Comparison of ENCODE assay signal across 10 cellular contexts in the genomic region with DNA sequence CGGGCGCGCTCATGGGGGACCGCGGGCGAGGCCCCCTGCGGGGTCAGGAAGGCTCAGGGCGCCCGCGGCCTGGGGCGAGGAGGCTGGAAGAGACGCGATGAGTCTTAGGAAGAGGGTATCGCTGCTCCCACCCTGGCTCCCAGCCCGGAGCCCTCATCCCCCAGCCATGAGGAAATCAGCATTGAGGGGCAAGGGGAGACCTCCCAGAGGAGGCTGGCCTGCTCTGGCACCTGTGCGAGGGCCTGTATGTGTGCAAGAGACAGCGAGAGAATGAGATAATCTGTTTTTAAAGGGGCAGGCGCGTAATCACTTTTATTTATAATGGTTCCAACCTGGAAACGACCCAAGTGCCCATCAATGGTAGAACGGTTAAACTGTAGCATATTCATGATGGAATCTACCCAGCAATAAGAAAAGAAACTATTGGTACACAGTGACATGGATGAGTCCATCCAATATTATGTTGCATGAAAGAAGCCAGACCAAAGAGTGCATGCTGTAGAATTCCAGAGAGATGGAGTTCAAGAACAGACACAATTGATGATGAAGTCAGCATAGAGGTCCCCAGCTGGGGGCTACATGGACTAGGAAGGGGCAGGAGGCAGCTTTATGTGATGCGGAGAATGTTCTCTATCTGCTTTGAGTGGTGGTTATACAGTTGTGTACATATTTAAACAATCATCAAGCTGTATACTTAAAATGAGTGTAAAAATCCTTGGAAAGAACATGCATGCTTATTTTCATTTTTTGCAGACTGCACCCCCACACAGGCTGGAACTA. TPM values are rescaled to one million over a fixed set of nuclear protein-coding genes. Genes with fewer than 3 reads are reported as not detected.
DNase-seq lines count a peak whose midpoint lies in the region; FAIRE-seq and TF ChIP-seq lines count a peak whose summit lies in the region.
"Had no signal": no experiment of that assay in that cellular context is flagged by ENCODE, and none has a peak within 500 bp of the region (broad histone marks: within the 10 kb centered on the region; RNA-seq: fewer than 3 reads in every experiment).

No MANE protein-coding gene starts in this region.

- peaks cover 84% of the 10 kb centered on the region for H3K79me2 ChIP-seq in DOHH2 (ENCODE audit: control insufficient read depth, low read length)

- H3K9me3 ChIP-seq in DOHH2 (ENCODE audit: control insufficient read depth, insufficient read depth, low read length) (no peaks in the 10 kb centered on the region), HEK293 (ENCODE audit: control insufficient read depth, insufficient read depth, low read depth, low read length) (no peaks in the 10 kb centered on the region), mononuclear cell (ENCODE audit: low read depth, low read length) (no peaks in the 10 kb centered on the region)

- H3K27ac ChIP-seq in DOHH2 (ENCODE audit: low read depth, low read length) (no peak overlapping the region), HEK293 (ENCODE audit: extremely low read depth, low read depth, low read length) (peak overlapping the region; percentile 53; the same call in 1 of the 2 replicates)

- no peaks in the 10 kb centered on the region for H3K9me3 Mint-ChIP-seq in activated T-helper 2 cell treated with anti-CD3 and anti-CD28 coated beads, Interferon-gamma antibody, Interleukin-2, Interleukin-4, amounts not matched to agents 10 μg/mL and 5 μg/mL and 100 μg/mL, durations not matched to agents 14 hours and 24 hours and 36 hours

- no peaks in the 10 kb centered on the region; the same call in 1 of the 2 replicates for H3F3A ChIP-seq in DOHH2 (ENCODE audit: control insufficient read depth, insufficient read depth)

- H3K4me3 Mint-ChIP-seq in activated T-helper 2 cell treated with anti-CD3 and anti-CD28 coated beads, Interferon-gamma antibody, Interleukin-2, Interleukin-4, amounts not matched to agents 10 μg/mL and 5 μg/mL and 100 μg/mL, durations not matched to agents 14 hours and 24 hours and 36 hours (ENCODE audit: low read depth) = peak overlapping the region; percentile 37

- H3K27me3 Mint-ChIP-seq in activated T-helper 2 cell treated with anti-CD3 and anti-CD28 coated beads, Interferon-gamma antibody, Interleukin-2, Interleukin-4, amounts not matched to agents 10 μg/mL and 5 μg/mL and 100 μg/mL, durations not matched to agents 14 hours and 24 hours and 36 hours (ENCODE audit: low read depth) = no peaks in the 10 kb centered on the region

- POLR2A ChIA-PET in HEK293 (lab: Yijun Ruan, JAX) = no interaction called here

- H3K4me2 ChIP-seq in DOHH2 (ENCODE audit: low read length) = peak overlapping the region; percentile 44

- H3K4me1 Mint-ChIP-seq in activated T-helper 2 cell treated with anti-CD3 and anti-CD28 coated beads, Interferon-gamma antibody, Interleukin-2, Interleukin-4, amounts not matched to agents 10 μg/mL and 5 μg/mL and 100 μg/mL, durations not matched to agents 14 hours and 24 hours and 36 hours (ENCODE audit: low read depth) = peaks cover 11% of the 10 kb centered on the region

- CTCF ChIA-PET in HEK293 (lab: Yijun Ruan, JAX) = interaction anchor here (2.3 kb wide), 1 partner anchor 20 kb away, joined by 10 read pairs; no protein-coding TSS in a partner anchor

- H3K4me1 ChIP-seq in DOHH2 (ENCODE audit: control insufficient read depth, low read length) = peaks cover 5% of the 10 kb centered on the region
- peaks cover 4% of the 10 kb centered on the region; the same call in 1 of the 2 replicates for H3K4me1 ChIP-seq in HEK293 (ENCODE audit: control insufficient read depth, insufficient read depth, low read length)
- H3K4me1 ChIP-seq in mononuclear cell (ENCODE audit: insufficient read depth, low read length) = peaks cover 10% of the 10 kb centered on the region

- intact Hi-C loops in activated T-helper 2 cell treated with anti-CD3 and anti-CD28 coated beads, Interferon-gamma antibody, Interleukin-2, Interleukin-4, amounts not matched to agents 10 μg/mL and 5 μg/mL and 100 μg/mL, durations not matched to agents 14 hours and 24 hours and 36 hours (cut with micrococcal nuclease) = loop anchor here (2.0 kb wide), 1 partner anchor 35 kb away; a partner anchor contains a TSS

- no peak for FAIRE-seq in H54 (lab: Jason Lieb, UNC)
- FAIRE-seq: small intestine had no signal

- peak overlapping the region; percentile 48 for H3K4me3 ChIP-seq in DOHH2 (ENCODE audit: low read length)
- H3K4me3 ChIP-seq in HEK293 (ENCODE audit: low read depth, low read length) = peak overlapping the region; percentile 29
- peak overlapping the region; percentile 27 for H3K4me3 ChIP-seq in mononuclear cell (ENCODE audit: low read length)

- in situ Hi-C loops in ACHN (cut with HindIII; ENCODE audit: low pct_ligation_motif_present, low pct_unique_long_range_greater_than_20kb, low sequenced_read_pairs) = no loop called here

- no peaks in the 10 kb centered on the region for H3K9me2 ChIP-seq in DOHH2 (replicated peaks; ENCODE audit: control insufficient read depth, low read length)

- H3K27me3 ChIP-seq in DOHH2 (ENCODE audit: control insufficient read depth, low read length) (no peaks in the 10 kb centered on the region), mononuclear cell (ENCODE audit: insufficient read depth, low read length) (no peaks in the 10 kb centered on the region)

- peaks cover 6% of the 10 kb centered on the region for H3K36me3 Mint-ChIP-seq in activated T-helper 2 cell treated with anti-CD3 and anti-CD28 coated beads, Interferon-gamma antibody, Interleukin-2, Interleukin-4, amounts not matched to agents 10 μg/mL and 5 μg/mL and 100 μg/mL, durations not matched to agents 14 hours and 24 hours and 36 hours (ENCODE audit: low read depth)

- H3K36me3 ChIP-seq in DOHH2 (ENCODE audit: control insufficient read depth, low read length) (peaks cover 79% of the 10 kb centered on the region), HEK293 (ENCODE audit: control insufficient read depth in 2 of 2, insufficient read depth in 1 of 2, low read length in 2 of 2) (peaks cover 0 to 21% of the 10 kb centered on the region in 2 experiments; a peak in 2 of 3 replicates)

- no peak for DNase-seq in activated T-helper 2 cell treated with anti-CD3 and anti-CD28 coated beads, Interferon-gamma antibody, Interleukin-2, Interleukin-4, amounts not matched to agents 10 μg/mL and 5 μg/mL and 100 μg/mL, durations not matched to agents 14 hours and 24 hours and 36 hours (ENCODE audit: low spot score)
- DNase-seq in H54 (ENCODE audit: insufficient read length, low spot score) = no peak
- no peak for DNase-seq in anterior cingulate cortex (lab: John Stamatoyannopoulos, UW)
- no peak for DNase-seq in ACHN
- no peak for DNase-seq in ecto neural progenitor cell (ENCODE audit: low spot score)

- no peak for TF ChIP-seq POLR2A in H54 (IDR thresholded peaks at IDR 0.05; ENCODE audit: low read depth, low read length)

- H3K27ac Mint-ChIP-seq in activated T-helper 2 cell treated with anti-CD3 and anti-CD28 coated beads, Interferon-gamma antibody, Interleukin-2, Interleukin-4, amounts not matched to agents 10 μg/mL and 5 μg/mL and 100 μg/mL, durations not matched to agents 14 hours and 24 hours and 36 hours = no peak overlapping the region

- TF ChIP-seq CTCF in DOHH2 (IDR thresholded peaks at IDR 0.05; ENCODE audit: low read depth, low read length, poor library complexity, severe bottlenecking) (no peak), HEK293 (tag by site-specific recombination; IDR thresholded peaks at IDR 0.05) (no peak)

- H4K20me1 ChIP-seq in DOHH2 (ENCODE audit: control insufficient read depth, insufficient read depth, low read depth, low read length) = peaks cover 10% of the 10 kb centered on the region

TF ChIP-seq in HEK293, 187 proteins besides CTCF, POLR2A, EP300 and RAD21 (continues in another document):
- TF ChIP-seq, protein P1, sequence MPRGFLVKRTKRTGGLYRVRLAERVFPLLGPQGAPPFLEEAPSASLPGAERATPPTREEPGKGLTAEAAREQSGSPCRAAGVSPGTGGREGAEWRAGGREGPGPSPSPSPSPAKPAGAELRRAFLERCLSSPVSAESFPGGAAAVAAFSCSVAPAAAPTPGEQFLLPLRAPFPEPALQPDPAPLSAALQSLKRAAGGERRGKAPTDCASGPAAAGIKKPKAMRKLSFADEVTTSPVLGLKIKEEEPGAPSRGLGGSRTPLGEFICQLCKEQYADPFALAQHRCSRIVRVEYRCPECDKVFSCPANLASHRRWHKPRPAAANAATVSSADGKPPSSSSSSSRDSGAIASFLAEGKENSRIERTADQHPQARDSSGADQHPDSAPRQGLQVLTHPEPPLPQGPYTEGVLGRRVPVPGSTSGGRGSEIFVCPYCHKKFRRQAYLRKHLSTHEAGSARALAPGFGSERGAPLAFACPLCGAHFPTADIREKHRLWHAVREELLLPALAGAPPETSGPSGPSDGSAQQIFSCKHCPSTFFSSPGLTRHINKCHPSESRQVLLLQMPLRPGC (tag by site-specific recombination; IDR thresholded peaks at IDR 0.05) = no peak

RNA-seq across cellular contexts. Expression of a gene that starts 14.4 kb away (rescaled TPM):
- 25.3 and 25.7 TPM in 2 replicates for total RNA-seq in activated T-helper 2 cell treated with anti-CD3 and anti-CD28 coated beads, Interferon-gamma antibody, Interleukin-2, Interleukin-4, amounts not matched to agents 10 μg/mL and 5 μg/mL and 100 μg/mL, durations not matched to agents 14 hours and 24 hours and 36 hours
- 4.2 TPM for total RNA-seq in mononuclear cell

RNA-seq across cellular contexts. Expression of a gene that starts 23.5 kb away (rescaled TPM):
- total RNA-seq in activated T-helper 2 cell treated with anti-CD3 and anti-CD28 coated beads, Interferon-gamma antibody, Interleukin-2, Interleukin-4, amounts not matched to agents 10 μg/mL and 5 μg/mL and 100 μg/mL, durations not matched to agents 14 hours and 24 hours and 36 hours = 0.46 and 0.53 TPM in 2 replicates
- total RNA-seq in mononuclear cell = 0.52 TPM
- total RNA-seq: fibroblast of villous mesenchyme had no signal

RNA-seq across cellular contexts. Expression of a gene that starts 35.8 kb away (rescaled TPM):
- total RNA-seq in activated T-helper 2 cell treated with anti-CD3 and anti-CD28 coated beads, Interferon-gamma antibody, Interleukin-2, Interleukin-4, amounts not matched to agents 10 μg/mL and 5 μg/mL and 100 μg/mL, durations not matched to agents 14 hours and 24 hours and 36 hours = 562 and 584 TPM in 2 replicates
- 66.3 TPM for total RNA-seq in mononuclear cell

RNA-seq across cellular contexts. Expression of a gene that starts 36.8 kb away (rescaled TPM):
- total RNA-seq in activated T-helper 2 cell treated with anti-CD3 and anti-CD28 coated beads, Interferon-gamma antibody, Interleukin-2, Interleukin-4, amounts not matched to agents 10 μg/mL and 5 μg/mL and 100 μg/mL, durations not matched to agents 14 hours and 24 hours and 36 hours = 10.5 and 11.4 TPM in 2 replicates
- total RNA-seq in mononuclear cell = 4.4 TPM

RNA-seq across cellular contexts. Expression of a gene that starts 55.8 kb away (rescaled TPM):
- 48.7 and 51.4 TPM in 2 replicates for total RNA-seq in activated T-helper 2 cell treated with anti-CD3 and anti-CD28 coated beads, Interferon-gamma antibody, Interleukin-2, Interleukin-4, amounts not matched to agents 10 μg/mL and 5 μg/mL and 100 μg/mL, durations not matched to agents 14 hours and 24 hours and 36 hours
- total RNA-seq in mononuclear cell = 29.8 TPM
